ENCODE assay signal across 11 cellular contexts in the genomic region with DNA sequence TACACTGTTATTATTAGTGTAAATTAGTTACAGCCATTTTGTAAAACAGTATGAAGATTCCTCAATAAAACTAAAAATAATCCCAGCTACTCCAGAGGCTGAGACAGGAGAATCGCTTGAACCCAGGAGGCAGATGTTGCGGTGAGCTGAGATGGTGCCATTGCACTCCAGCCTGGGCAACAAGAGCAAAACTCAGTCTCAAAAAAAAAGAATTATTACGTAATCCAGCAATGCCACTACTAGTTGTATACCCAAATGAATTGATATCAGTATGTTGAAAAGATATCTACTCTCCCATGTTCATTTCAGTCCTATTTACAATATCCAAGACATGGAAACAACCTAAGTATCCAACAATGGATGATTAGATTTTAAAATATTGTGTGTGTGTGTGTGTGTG.
"Had no signal": no experiment of that assay in that cellular context is flagged by ENCODE, and none has a peak within 500 bp of the region (broad histone marks: within the 10 kb centered on the region; RNA-seq: fewer than 3 reads in every experiment).

No MANE protein-coding gene starts in this region.

- H3K36me3 ChIP-seq: HAP-1 had no signal

- H3K9me3 Mint-ChIP-seq: HFFc6 had no signal

- H3K9me3 ChIP-seq: HAP-1 had no signal

- H3K27ac ChIP-seq: GM23248 had no signal

- ATAC-seq: GM23338, HCT116 had no signal

- H3K9ac ChIP-seq: GM23248 had no signal

- H3K4me3 ChIP-seq: GM23248, GM23338, HAP-1 had no signal

- H3K4me2 ChIP-seq: GM23338 had no signal

- H3K27ac Mint-ChIP-seq: GM23338, H9, HFFc6 had no signal

- FAIRE-seq: H1, H54 had no signal

- DNase-seq: GM23248, GOT3, H7, H9, HCEC 1CT, HFFc6 had no signal

- H3K4me3 Mint-ChIP-seq: GM23338, H9, HFFc6 had no signal

- H3K4me1 ChIP-seq: HAP-1 had no signal

- H2AFZ ChIP-seq: GM23248, GM23338 had no signal
